In genomic region chr5:176180339-176180738, GRCh38 we compare ENCODE assay signal across 19 cellular contexts. TPM values are rescaled to one million over a fixed set of nuclear protein-coding genes. Genes with fewer than 3 reads are reported as not detected.
A peak's percentile ranks its signal among the peaks of the same experiment; 100 is the strongest.
DNase-seq lines count a peak whose midpoint lies in the region; ATAC-seq and TF ChIP-seq lines count a peak whose summit lies in the region.
"Had no signal": no experiment of that assay in that cellular context is flagged by ENCODE, and none has a peak within 500 bp of the region (broad histone marks: within the 10 kb centered on the region; RNA-seq: fewer than 3 reads in every experiment).

No MANE protein-coding gene starts in this region.

- DNase-seq in right atrium auricular region (ENCODE audit: low spot score) (peak; percentile 42), left cardiac atrium (no peak), adipocyte (ENCODE audit: low read depth) (peak; percentile 41), kidney tubule cell (ENCODE audit: low spot score) (peak; percentile 39), C1 segment of cervical spinal cord (lab: John Stamatoyannopoulos, UW) (no peak), cortex of kidney (lab: John Stamatoyannopoulos, UW) (no peak)
- no peak for DNase-seq in activated CD8-positive, alpha-beta memory T cell treated with anti-CD3 and anti-CD28 coated beads, Interleukin-2, amount 50 U/mL, for 4 hours
- DNase-seq: activated CD4-positive, CD25-positive, alpha-beta regulatory T cell; CD4-positive, alpha-beta T cell; H9; kidney; NCI-H1048; PC-3; SJCRH30; stimulated activated CD4-positive, alpha-beta T cell treated with anti-CD3 and anti-CD28 coated beads, Interleukin-15, amount 100 ng/mL, for 24 hours had no signal

- H3K27ac ChIP-seq in right atrium auricular region = no peak overlapping the region
- H3K27ac ChIP-seq: A549, SJCRH30 had no signal

- no peak overlapping the region for H3K9ac ChIP-seq in adipocyte (ENCODE audit: low read length)

- no peak overlapping the region for H3K4me3 ChIP-seq in right atrium auricular region
- no peak overlapping the region for H3K4me3 ChIP-seq in adipocyte (ENCODE audit: low read length)
- H3K4me3 ChIP-seq: A549, K562, SJCRH30 had no signal

- ATAC-seq in left cardiac atrium (no peak), HG03432 (IDR thresholded peaks at IDR 0.05; ENCODE audit: unreplicated experiment) (no peak)
- ATAC-seq: PC-3; stimulated activated memory B cell treated with anti-CD40 and anti-IgM and Interleukin-4, amounts not matched to agents 10 μg/mL and 1 μg/mL and 100 μg/mL, for 72 hours had no signal

- intact Hi-C loops in left cardiac atrium (cut with DNase I) = no loop called here

- TF ChIP-seq CTCF in right atrium auricular region (IDR thresholded peaks at IDR 0.05) = no peak

- H3K9me3 ChIP-seq in right atrium auricular region = no peaks in the 10 kb centered on the region
- H3K9me3 ChIP-seq in adipocyte (ENCODE audit: control insufficient read depth, low read length) = peaks cover 6% of the 10 kb centered on the region
- H3K9me3 ChIP-seq: SJCRH30 had no signal

- no peaks in the 10 kb centered on the region for H3K27me3 ChIP-seq in right atrium auricular region
- H3K27me3 ChIP-seq in adipocyte (replicated peaks; ENCODE audit: control insufficient read depth, insufficient read depth, low read length) = peaks cover 25% of the 10 kb centered on the region

- H3K36me3 ChIP-seq in right atrium auricular region = no peaks in the 10 kb centered on the region
- no peaks in the 10 kb centered on the region for H3K36me3 ChIP-seq in adipocyte (ENCODE audit: control insufficient read depth, insufficient read depth, low read length, severe bottlenecking)
- H3K36me3 ChIP-seq: SJCRH30 had no signal

- H3K4me1 ChIP-seq in right atrium auricular region (no peaks in the 10 kb centered on the region), adipocyte (ENCODE audit: control insufficient read depth, insufficient read depth, low read length) (no peaks in the 10 kb centered on the region)
- H3K4me1 ChIP-seq: A549 had no signal

RNA-seq across cellular contexts. Expression of gene SIMC1, which starts 57.9 kb away (rescaled TPM):
- total RNA-seq in right atrium auricular region = 1 to 10 TPM; 5.2 to 9.1 TPM
- total RNA-seq in left cardiac atrium = 1 to 10 TPM; 6.8 to 8.0 TPM

Comparison
In these comparisons a context has a peak if more than half of its experiments do, and no peak if none do; other contexts are left out.
1. DNase-seq: peak in right atrium auricular region (single experiment), adipocyte (single experiment) and kidney tubule cell (single experiment); none in left cardiac atrium (single experiment), activated CD8-positive, alpha-beta memory T cell treated with anti-CD3 and anti-CD28 coated beads, Interleukin-2, amount 50 U/mL, for 4 hours (single experiment), C1 segment of cervical spinal cord (0 of 14) and cortex of kidney (single experiment).